In the genomic region with DNA sequence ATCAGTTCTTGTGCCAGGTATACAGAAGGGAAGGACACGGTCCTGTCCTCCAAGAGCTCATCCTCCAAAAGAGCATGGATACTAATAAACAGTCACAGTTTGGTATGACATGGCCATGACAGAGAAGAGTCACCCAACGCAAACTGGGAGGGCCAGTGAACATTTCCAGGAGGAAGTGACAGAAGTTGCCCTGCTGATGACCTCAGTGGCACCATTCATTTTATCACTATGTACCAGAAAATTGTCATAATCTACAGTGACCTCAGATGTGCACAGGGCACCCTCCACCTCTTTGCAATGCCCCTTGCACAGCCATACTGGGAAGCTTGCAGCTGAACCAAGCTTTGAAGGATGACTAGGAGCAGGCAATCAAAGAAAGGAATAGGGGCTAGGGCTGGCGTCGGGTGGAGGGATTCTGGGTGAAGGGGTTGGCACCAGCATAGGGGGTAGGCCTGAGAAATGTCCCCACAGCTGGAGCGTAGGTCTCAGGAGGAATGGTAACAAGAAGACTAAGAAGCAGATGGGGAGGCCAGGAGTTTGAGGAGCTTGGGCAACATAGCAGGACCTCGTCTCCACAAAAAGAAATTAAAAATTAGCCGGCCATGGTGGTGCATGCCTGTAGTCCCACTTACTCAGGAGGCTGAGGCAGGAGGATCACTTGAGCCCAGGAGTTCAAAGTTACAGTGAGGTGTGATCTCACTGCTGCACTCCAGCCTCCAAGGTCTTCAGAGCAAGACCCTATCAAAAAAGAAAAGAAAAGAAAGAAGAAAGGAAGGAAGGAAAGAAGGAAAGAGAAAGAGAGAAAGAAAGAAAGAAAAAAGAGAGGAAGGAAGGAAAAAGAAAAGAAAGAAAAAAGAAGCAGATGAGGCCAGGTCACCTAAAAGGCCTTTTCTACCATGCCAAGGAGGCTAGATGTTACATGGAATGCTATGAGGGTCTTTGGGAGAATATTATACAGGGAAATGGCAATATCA, we compare ENCODE assay signal across 9 cellular contexts.
A peak's percentile ranks its signal among the peaks of the same experiment; 100 is the strongest.
DNase-seq lines count a peak whose midpoint lies in the region; ATAC-seq and TF ChIP-seq lines count a peak whose summit lies in the region.
"Had no signal": no experiment of that assay in that cellular context is flagged by ENCODE, and none has a peak within 500 bp of the region (broad histone marks: within the 10 kb centered on the region; RNA-seq: fewer than 3 reads in every experiment).

No MANE protein-coding gene starts in this region.

- H4K91ac ChIP-seq in IMR-90 (ENCODE audit: insufficient read depth, low read depth, low read length): no peak overlapping the region

- H2BK20ac ChIP-seq in IMR-90 (ENCODE audit: low read depth, low read length): peak overlapping the region; percentile 15; the same call in 1 of the 2 replicates

- CTCF ChIA-PET in IMR-90 (lab: Yijun Ruan, JAX): interaction anchor here (0.5 to 3.6 kb wide), 15 partner anchors 10 to 521 kb away, joined by 3 to 25 read pairs (median 3); no protein-coding TSS in a partner anchor

- no peak overlapping the region for H3K9ac ChIP-seq in IMR-90 (ENCODE audit: low read depth, low read length)

- H3K27ac Mint-ChIP-seq in naive thymus-derived CD8-positive, alpha-beta T cell: peak overlapping the region in 9 of 10 donors; percentile 63 to 99 (median 85)

- intact Hi-C loops in IMR-90 (cut with micrococcal nuclease): loop anchor here (2.0 to 10.0 kb wide), 4 partner anchors 65 to 443 kb away; partner anchors contain the start of gene SNX9
- intact Hi-C loops in ascending aorta (cut with DNase I): loop anchor here (2.0 to 5.0 kb wide), 2 partner anchors 65 to 315 kb away; partner anchors contain the start of gene SNX9

- H3K36me3 Mint-ChIP-seq in naive thymus-derived CD8-positive, alpha-beta T cell: peaks cover 0 to 5% (median 0%) of the 10 kb centered on the region in 3 donors

- WGBS in IMR-90 (ENCODE audit: extremely low coverage in 2 of 2, insufficient read length in 1 of 2), 2 experiments: 80% methylated on average over 1 of the region's 7 CpGs; no CpG with 5 or more reads in 1 of the 2 experiments

- H3K9me3 ChIP-seq in IMR-90 (ENCODE audit: control insufficient read depth, insufficient read depth, low read length) (no peaks in the 10 kb centered on the region), ascending aorta (no peaks in the 10 kb centered on the region)
- no peaks in the 10 kb centered on the region for H3K9me3 ChIP-seq in effector memory CD4-positive, alpha-beta T cell (ENCODE audit: control insufficient read depth, low read length)

- peaks cover 19% of the 10 kb centered on the region for H3K9me1 ChIP-seq in IMR-90 (ENCODE audit: insufficient read depth, low read length)

- H4K5ac ChIP-seq in IMR-90 (ENCODE audit: low read depth, low read length): peak overlapping the region; percentile 16; the same call in 1 of the 2 replicates

- H3K4ac ChIP-seq in IMR-90 (ENCODE audit: low read depth, low read length): peak overlapping the region; percentile 3; the same call in 1 of the 2 replicates

- H2AK9ac ChIP-seq in IMR-90 (replicated peaks; ENCODE audit: low read depth, low read length, poor library complexity): no peak overlapping the region

- no peak for ATAC-seq in IMR-90 (ENCODE audit: low read depth)
- ATAC-seq in naive thymus-derived CD8-positive, alpha-beta T cell: no peak

- 0 out of 3 replicates have a peak overlapping the region, but pooled peaks have one; percentile 25 for H2BK15ac ChIP-seq in IMR-90 (ENCODE audit: low read depth, low read length)

- in situ Hi-C loops in IMR-90 (cut with MboI; ENCODE audit: low sequenced_read_pairs): loop anchor here (5.0 kb wide), 3 partner anchors 65 to 315 kb away; partner anchors contain the start of gene SNX9

- H3K27me3 ChIP-seq in IMR-90 (ENCODE audit: control insufficient read depth, insufficient read depth, low read length) (no peaks in the 10 kb centered on the region; the same call in 1 of the 2 replicates), ascending aorta (no peaks in the 10 kb centered on the region)
- no peaks in the 10 kb centered on the region for H3K27me3 ChIP-seq in effector memory CD4-positive, alpha-beta T cell (replicated peaks; ENCODE audit: control insufficient read depth, insufficient read depth, low read length, poor library complexity, severe bottlenecking)

- TF ChIP-seq POLR2A in IMR-90 (IDR thresholded peaks at IDR 0.05; ENCODE audit: low read depth, low read length): no peak

- no peak overlapping the region for H3K56ac ChIP-seq in IMR-90 (ENCODE audit: extremely low read depth, insufficient read depth, low read length)

- H3K14ac ChIP-seq in IMR-90 (replicated peaks; ENCODE audit: low read depth, low read length): no peak overlapping the region; the same call in 1 of the 2 replicates

- H3K27ac ChIP-seq in C4-2B (peak overlapping the region; percentile 28; the same call in 1 of the 2 replicates), IMR-90 (ENCODE audit: insufficient read depth, low read length) (peak overlapping the region; percentile 26; the same call in 1 of the 2 replicates), ascending aorta (peak overlapping the region; percentile 62 to 71)
- H3K27ac ChIP-seq in effector memory CD4-positive, alpha-beta T cell (ENCODE audit: insufficient read depth, low read length, poor library complexity, severe bottlenecking): no peak overlapping the region

- no peak for DNase-seq in IMR-90
- no peak for DNase-seq in ascending aorta (ENCODE audit: low spot score in 2 of 2)
- no peak for DNase-seq in naive thymus-derived CD8-positive, alpha-beta T cell
- DNase-seq in NCI-H2171 treated with DMSO at 0.1 percent for 48 hours (lab: John Stamatoyannopoulos, UW): no peak
- DNase-seq in stimulated activated naive CD4-positive, alpha-beta T cell (lab: John Stamatoyannopoulos, UW): no peak
- DNase-seq in effector memory CD4-positive, alpha-beta T cell: no peak
- DNase-seq in GDM1 (lab: John Stamatoyannopoulos, UW): no peak
- DNase-seq: T-helper 2 cell had no signal

- H3K79me1 ChIP-seq in IMR-90 (ENCODE audit: low read depth in 1 of 2, low read length in 2 of 2): 0 out of 4 replicates have a peak, but pooled peaks cover 0 to 7% of the 10 kb centered on the region in 2 experiments

- no peaks in the 10 kb centered on the region for H3K27me3 Mint-ChIP-seq in naive thymus-derived CD8-positive, alpha-beta T cell

- peaks cover 0 to 18% (median 2%) of the 10 kb centered on the region in 9 donors for H3K9me3 Mint-ChIP-seq in naive thymus-derived CD8-positive, alpha-beta T cell

- H3K4me1 Mint-ChIP-seq in naive thymus-derived CD8-positive, alpha-beta T cell: peaks cover 49 to 86% (median 85%) of the 10 kb centered on the region in 4 donors

- H3K4me3 ChIP-seq in IMR-90 (ENCODE audit: insufficient read depth, low read depth, low read length) (no peak overlapping the region), ascending aorta (no peak overlapping the region)
- H3K4me3 ChIP-seq in effector memory CD4-positive, alpha-beta T cell (ENCODE audit: insufficient read depth, low read depth, low read length, poor library complexity, severe bottlenecking): no peak overlapping the region

- H3K4me3 Mint-ChIP-seq in naive thymus-derived CD8-positive, alpha-beta T cell: peak overlapping the region in 5 of 10 donors; percentile 0 to 71 (median 45)

- H3K36me3 ChIP-seq in IMR-90 (ENCODE audit: control insufficient read depth, insufficient read depth, low read length) (no peaks in the 10 kb centered on the region), ascending aorta (no peaks in the 10 kb centered on the region)
- no peaks in the 10 kb centered on the region for H3K36me3 ChIP-seq in effector memory CD4-positive, alpha-beta T cell (ENCODE audit: control insufficient read depth, insufficient read depth, low read length)

- H3K4me1 ChIP-seq in IMR-90 (ENCODE audit: control insufficient read depth, insufficient read depth, low read length) (peaks cover 20% of the 10 kb centered on the region), ascending aorta (peaks cover 15 to 30% of the 10 kb centered on the region in 2 donors)
- peaks cover 29% of the 10 kb centered on the region for H3K4me1 ChIP-seq in effector memory CD4-positive, alpha-beta T cell (ENCODE audit: control insufficient read depth, insufficient read depth, low read length, poor library complexity, severe bottlenecking)

- BruUV-seq in IMR-90 (replicated peaks; lab: Mats Ljungman, UMichigan): no TSS peak

- peaks cover 3% of the 10 kb centered on the region; the same call in 1 of the 2 replicates for H4K20me1 ChIP-seq in IMR-90 (ENCODE audit: insufficient read depth, low read length)

- peak overlapping the region; percentile 2 for H2AFZ ChIP-seq in IMR-90 (replicated peaks; ENCODE audit: low read length, poor library complexity)

- H2AK5ac ChIP-seq in IMR-90 (ENCODE audit: low read depth, low read length): peak overlapping the region; percentile 36

- no peak overlapping the region for H3K23ac ChIP-seq in IMR-90 (ENCODE audit: low read depth, low read length)

- H3K4me2 ChIP-seq in IMR-90 (ENCODE audit: low read depth, low read length): no peak overlapping the region

- dilution Hi-C loops in IMR-90 (cut with HindIII; ENCODE audit: low sequenced_read_pairs, unreplicated experiment): no loop called here

- POLR2A ChIA-PET in IMR-90 (lab: Charles Lee; ENCODE audit: unreplicated experiment): no interaction called here
- POLR2A ChIA-PET in naive thymus-derived CD8-positive, alpha-beta T cell (lab: Charles Lee): interaction anchor here (0.6 to 2.0 kb wide), 3 partner anchors 86 to 135 kb away, joined by 3 to 10 read pairs (median 9); no protein-coding TSS in a partner anchor

- H2BK5ac ChIP-seq in IMR-90 (ENCODE audit: low read depth, low read length, poor library complexity, severe bottlenecking): no peak overlapping the region

- peak overlapping the region in 1 of 2 experiments; percentile 78; a peak in 1 of 4 replicates for H4K8ac ChIP-seq in IMR-90 (ENCODE audit: low read depth in 2 of 2, low read length in 2 of 2)

- TF ChIP-seq RAD21 in IMR-90 (IDR thresholded peaks at IDR 0.05; ENCODE audit: low read length): no peak

- TF ChIP-seq CTCF in C4-2B (conservative IDR thresholded peaks at IDR 0.05) (no peak), IMR-90 (conservative IDR thresholded peaks at IDR 0.05; ENCODE audit: low read depth, low read length) (no peak), ascending aorta (IDR thresholded peaks at IDR 0.05) (no peak)

- H2BK120ac ChIP-seq in IMR-90 (ENCODE audit: low read depth, low read length): 0 out of 2 replicates have a peak overlapping the region, but pooled peaks have one; percentile 57

- 0 out of 2 replicates have a peak overlapping the region, but pooled peaks have one; percentile 1 for H3K18ac ChIP-seq in IMR-90 (ENCODE audit: low read depth, low read length)

TF ChIP-seq in IMR-90, 13 proteins besides CTCF, POLR2A, EP300 and RAD21:
- no peak for TF ChIP-seq MAFK (IDR thresholded peaks at IDR 0.05; ENCODE audit: low read depth, low read length)
